14 cellular contexts compared by ENCODE assay signal in genomic region chr6:41429506-41430504, GRCh38.
DNase-seq lines count a peak whose midpoint lies in the region; TF ChIP-seq lines count a peak whose summit lies in the region.
"Had no signal": no experiment of that assay in that cellular context is flagged by ENCODE, and none has a peak within 500 bp of the region (broad histone marks: within the 10 kb centered on the region; RNA-seq: fewer than 3 reads in every experiment).

No MANE protein-coding gene starts in this region.

- no peaks in the 10 kb centered on the region for H3K9me3 ChIP-seq in ascending aorta
- H3K9me3 ChIP-seq: BE2C, psoas muscle, uterus had no signal

- no peaks in the 10 kb centered on the region for H3K9me3 Mint-ChIP-seq in mesothelial cell of epicardium
- H3K9me3 Mint-ChIP-seq: activated naive CD8-positive, alpha-beta T cell treated with anti-CD3 and anti-CD28 coated beads, Interleukin-2, amount 10 ng/mL, durations not matched to agents 7 days and 5 days; H9 had no signal

- peaks cover 23% of the 10 kb centered on the region for H3K4me1 Mint-ChIP-seq in mesothelial cell of epicardium

- no peaks in the 10 kb centered on the region for H3K36me3 Mint-ChIP-seq in mesothelial cell of epicardium
- H3K36me3 Mint-ChIP-seq: activated naive CD8-positive, alpha-beta T cell treated with anti-CD3 and anti-CD28 coated beads, Interleukin-2, amount 10 ng/mL, durations not matched to agents 7 days and 5 days had no signal

- peaks cover 11% of the 10 kb centered on the region for H3K27me3 Mint-ChIP-seq in mesothelial cell of epicardium (ENCODE audit: low read depth)

- peak overlapping the region; percentile 50 for H3K27ac Mint-ChIP-seq in mesothelial cell of epicardium
- H3K27ac Mint-ChIP-seq: activated naive CD8-positive, alpha-beta T cell treated with anti-CD3 and anti-CD28 coated beads, Interleukin-2, amount 10 ng/mL, durations not matched to agents 7 days and 5 days; H9 had no signal

- H3K27me3 ChIP-seq in H7 (ENCODE audit: control insufficient read depth, insufficient read depth, low read length) (peaks cover 58% of the 10 kb centered on the region), ascending aorta (no peaks in the 10 kb centered on the region)
- H3K27me3 ChIP-seq: uterus had no signal

- H3K4me3 Mint-ChIP-seq in mesothelial cell of epicardium, result no peak overlapping the region

- intact Hi-C loops in ascending aorta (cut with DNase I), result loop anchor here (2.0 to 10.0 kb wide), 3 partner anchors 37 to 355 kb away; partner anchors contain the start of genes NFYA and OARD1

- H3K27ac ChIP-seq in ascending aorta, result peak overlapping the region; percentile 88 to 93
- H3K27ac ChIP-seq in substantia nigra (ENCODE audit: low read depth, low read length, poor library complexity, severe bottlenecking), result peak overlapping the region; percentile 82
- H3K27ac ChIP-seq: psoas muscle had no signal

- TF ChIP-seq CTCF in ascending aorta (IDR thresholded peaks at IDR 0.05), result no peak
- no peak for TF ChIP-seq CTCF in mesothelial cell of epicardium (IDR thresholded peaks at IDR 0.05; ENCODE audit: unreplicated experiment)

- H3K4me1 ChIP-seq in ascending aorta, result peaks cover 9 to 34% of the 10 kb centered on the region in 2 donors
- H3K4me1 ChIP-seq: BE2C had no signal

- H3K4me3 ChIP-seq in H7 (ENCODE audit: insufficient read depth, low read depth, low read length) (no peak overlapping the region), ascending aorta (no peak overlapping the region)

- DNase-seq in H7, result peak; percentile 59
- DNase-seq in ascending aorta (ENCODE audit: low spot score in 2 of 2), result no peak
- DNase-seq in mesothelial cell of epicardium (ENCODE audit: low spot score in 2 of 2, unreplicated experiment in 2 of 2), result no peak
- peak in 5 of 49 donors; percentile 6 to 34 (median 17) for DNase-seq in substantia nigra (lab: John Stamatoyannopoulos, UW)
- DNase-seq in NK-92 (lab: John Stamatoyannopoulos, UW; ENCODE audit: unreplicated experiment), result no peak
- no peak for DNase-seq in DMS 273 treated with DMSO at 0.1 percent for 48 hours (lab: John Stamatoyannopoulos, UW)
- DNase-seq in OCI-M1 (lab: John Stamatoyannopoulos, UW), result no peak
- DNase-seq: activated naive CD8-positive, alpha-beta T cell treated with anti-CD3 and anti-CD28 coated beads, Interleukin-2, amount 10 ng/mL, durations not matched to agents 7 days and 5 days; BE2C; H9; NCI-H2227 treated with DMSO at 0.1 percent for 48 hours; NK-92 treated with Interleukin-12 subunit alpha and Interleukin-12 subunit beta, amount 100 ng/mL, for 24 hours had no signal

- H3K36me3 ChIP-seq in H7 (replicated peaks; ENCODE audit: control insufficient read depth, insufficient read depth, low read length) (no peaks in the 10 kb centered on the region), ascending aorta (no peaks in the 10 kb centered on the region)
- H3K36me3 ChIP-seq: BE2C, uterus had no signal
